ENCODE assay signal across 1 cellular context in the genomic region with DNA sequence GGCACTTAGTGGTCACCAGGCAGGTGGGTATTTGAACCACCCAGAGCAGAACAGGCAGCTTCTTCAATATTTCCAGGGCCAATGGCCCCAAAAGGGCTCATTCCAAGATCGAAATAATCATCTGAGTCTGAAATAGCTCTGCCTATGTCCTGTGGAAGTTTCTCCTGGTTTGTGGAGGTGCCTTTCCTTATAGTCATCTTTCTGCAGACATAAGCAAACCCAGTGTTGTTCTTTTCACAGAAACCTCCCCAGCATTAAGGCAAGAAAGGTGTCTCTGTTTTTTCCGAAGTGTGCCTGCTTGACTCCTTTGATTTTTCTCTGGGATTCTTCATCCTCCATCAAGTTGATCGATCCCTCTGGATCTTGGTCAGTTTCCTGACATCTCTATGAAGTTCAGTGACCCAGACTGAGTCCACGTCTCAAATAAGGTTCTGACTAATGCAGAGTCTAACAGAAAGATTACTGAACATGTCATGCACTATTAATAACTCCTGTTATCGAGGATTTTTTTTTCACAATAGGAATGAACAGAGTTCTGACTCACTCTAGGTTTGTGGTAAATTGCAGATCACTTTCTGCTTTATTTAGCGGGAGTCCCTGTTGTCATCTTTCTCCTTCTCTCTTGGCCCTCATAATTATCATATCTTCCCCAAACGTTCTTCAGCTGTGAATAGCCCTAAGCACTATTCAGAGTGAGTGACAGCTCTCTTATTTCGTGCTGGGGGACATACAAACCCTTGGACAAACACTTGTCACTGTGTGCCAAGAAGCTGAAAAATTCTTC.
TF ChIP-seq lines count a peak whose summit lies in the region.

No MANE protein-coding gene starts in this region.

TF ChIP-seq in K562, 482 proteins besides CTCF, POLR2A, EP300 and RAD21 (continued from another document and continues in another):
- TF ChIP-seq FOXO4 (CRISPR knock-in tag; IDR thresholded peaks at IDR 0.05) (no peak), JUND (IDR thresholded peaks at IDR 0.05; ENCODE audit: borderline replicate concordance, low read depth, low read length) (peak; percentile 79), JUND (tag; IDR thresholded peaks at IDR 0.05; ENCODE audit: borderline replicate concordance, low read depth, low read length) (peak; percentile 69; the same call in 1 of the 3 replicates), ZNF589 (CRISPR knock-in tag; IDR thresholded peaks at IDR 0.05; ENCODE audit: low read depth) (no peak), TEAD4 (IDR thresholded peaks at IDR 0.05; ENCODE audit: low read length) (no peak), TEAD4 (CRISPR knock-in tag; IDR thresholded peaks at IDR 0.05; ENCODE audit: borderline replicate concordance) (no peak), EWSR1 (IDR thresholded peaks at IDR 0.05; ENCODE audit: borderline replicate concordance, low read depth, partially characterized antibody) (no peak), RBM34 (IDR thresholded peaks at IDR 0.05; ENCODE audit: borderline replicate concordance, insufficient read depth, low read length) (no peak), ZNF830 (CRISPR knock-in tag; IDR thresholded peaks at IDR 0.05) (no peak), PCBP2 (IDR thresholded peaks at IDR 0.05; ENCODE audit: low read depth, low read length, poor library complexity, severe bottlenecking) (no peak), ZNF398 (CRISPR knock-in tag; IDR thresholded peaks at IDR 0.05) (no peak), ZFPM2 (CRISPR knock-in tag; IDR thresholded peaks at IDR 0.05) (no peak), NBN (IDR thresholded peaks at IDR 0.05; ENCODE audit: low read depth) (no peak), KDM4B (IDR thresholded peaks at IDR 0.05; ENCODE audit: borderline replicate concordance in 2 of 2, low read depth in 1 of 2) (no peak), ZNF561 (CRISPR knock-in tag; conservative IDR thresholded peaks at IDR 0.05) (no peak), RBM25 (IDR thresholded peaks at IDR 0.05; ENCODE audit: low read depth, low read length, severe bottlenecking) (no peak), ZNF778 (CRISPR knock-in tag; IDR thresholded peaks at IDR 0.05) (no peak), PRPF4 (IDR thresholded peaks at IDR 0.05; ENCODE audit: insufficient read depth, low read depth, low read length, poor library complexity, severe bottlenecking) (no peak), POLR3A (IDR thresholded peaks at IDR 0.05; ENCODE audit: borderline replicate concordance, extremely low read depth, insufficient read depth, insufficient read length) (no peak), ZBTB7A (IDR thresholded peaks at IDR 0.05; ENCODE audit: borderline replicate concordance, control insufficient read depth, low read depth, low read length) (no peak), ZNF707 (CRISPR knock-in tag; conservative IDR thresholded peaks at IDR 0.05) (no peak), FOS (IDR thresholded peaks at IDR 0.05; ENCODE audit: extremely low read depth, insufficient read length) (no peak), ATF1 (CRISPR knock-in tag; IDR thresholded peaks at IDR 0.05) (no peak), ATF1 (tag; IDR thresholded peaks at IDR 0.05) (no peak), ZNF699 (CRISPR knock-in tag; IDR thresholded peaks at IDR 0.05; ENCODE audit: insufficient replicate concordance) (no peak), CBX3 (IDR thresholded peaks at IDR 0.05; ENCODE audit: borderline replicate concordance in 1 of 2, low read length in 2 of 2) (no peak), RFX5 (IDR thresholded peaks at IDR 0.05; ENCODE audit: low read depth, low read length) (no peak), MIER1 (IDR thresholded peaks at IDR 0.05; ENCODE audit: low read depth) (no peak), RBM22 (IDR thresholded peaks at IDR 0.05; ENCODE audit: low read depth, low read length, poor library complexity, severe bottlenecking) (no peak), MXI1 (IDR thresholded peaks at IDR 0.05; ENCODE audit: low read depth, low read length) (no peak), PHB2 (IDR thresholded peaks at IDR 0.05; ENCODE audit: low read depth) (no peak), MTA1 (IDR thresholded peaks at IDR 0.05; ENCODE audit: borderline replicate concordance) (no peak), FIP1L1 (IDR thresholded peaks at IDR 0.05; ENCODE audit: low read depth, low read length, poor library complexity, severe bottlenecking) (no peak)
- TF ChIP-seq, protein P1, sequence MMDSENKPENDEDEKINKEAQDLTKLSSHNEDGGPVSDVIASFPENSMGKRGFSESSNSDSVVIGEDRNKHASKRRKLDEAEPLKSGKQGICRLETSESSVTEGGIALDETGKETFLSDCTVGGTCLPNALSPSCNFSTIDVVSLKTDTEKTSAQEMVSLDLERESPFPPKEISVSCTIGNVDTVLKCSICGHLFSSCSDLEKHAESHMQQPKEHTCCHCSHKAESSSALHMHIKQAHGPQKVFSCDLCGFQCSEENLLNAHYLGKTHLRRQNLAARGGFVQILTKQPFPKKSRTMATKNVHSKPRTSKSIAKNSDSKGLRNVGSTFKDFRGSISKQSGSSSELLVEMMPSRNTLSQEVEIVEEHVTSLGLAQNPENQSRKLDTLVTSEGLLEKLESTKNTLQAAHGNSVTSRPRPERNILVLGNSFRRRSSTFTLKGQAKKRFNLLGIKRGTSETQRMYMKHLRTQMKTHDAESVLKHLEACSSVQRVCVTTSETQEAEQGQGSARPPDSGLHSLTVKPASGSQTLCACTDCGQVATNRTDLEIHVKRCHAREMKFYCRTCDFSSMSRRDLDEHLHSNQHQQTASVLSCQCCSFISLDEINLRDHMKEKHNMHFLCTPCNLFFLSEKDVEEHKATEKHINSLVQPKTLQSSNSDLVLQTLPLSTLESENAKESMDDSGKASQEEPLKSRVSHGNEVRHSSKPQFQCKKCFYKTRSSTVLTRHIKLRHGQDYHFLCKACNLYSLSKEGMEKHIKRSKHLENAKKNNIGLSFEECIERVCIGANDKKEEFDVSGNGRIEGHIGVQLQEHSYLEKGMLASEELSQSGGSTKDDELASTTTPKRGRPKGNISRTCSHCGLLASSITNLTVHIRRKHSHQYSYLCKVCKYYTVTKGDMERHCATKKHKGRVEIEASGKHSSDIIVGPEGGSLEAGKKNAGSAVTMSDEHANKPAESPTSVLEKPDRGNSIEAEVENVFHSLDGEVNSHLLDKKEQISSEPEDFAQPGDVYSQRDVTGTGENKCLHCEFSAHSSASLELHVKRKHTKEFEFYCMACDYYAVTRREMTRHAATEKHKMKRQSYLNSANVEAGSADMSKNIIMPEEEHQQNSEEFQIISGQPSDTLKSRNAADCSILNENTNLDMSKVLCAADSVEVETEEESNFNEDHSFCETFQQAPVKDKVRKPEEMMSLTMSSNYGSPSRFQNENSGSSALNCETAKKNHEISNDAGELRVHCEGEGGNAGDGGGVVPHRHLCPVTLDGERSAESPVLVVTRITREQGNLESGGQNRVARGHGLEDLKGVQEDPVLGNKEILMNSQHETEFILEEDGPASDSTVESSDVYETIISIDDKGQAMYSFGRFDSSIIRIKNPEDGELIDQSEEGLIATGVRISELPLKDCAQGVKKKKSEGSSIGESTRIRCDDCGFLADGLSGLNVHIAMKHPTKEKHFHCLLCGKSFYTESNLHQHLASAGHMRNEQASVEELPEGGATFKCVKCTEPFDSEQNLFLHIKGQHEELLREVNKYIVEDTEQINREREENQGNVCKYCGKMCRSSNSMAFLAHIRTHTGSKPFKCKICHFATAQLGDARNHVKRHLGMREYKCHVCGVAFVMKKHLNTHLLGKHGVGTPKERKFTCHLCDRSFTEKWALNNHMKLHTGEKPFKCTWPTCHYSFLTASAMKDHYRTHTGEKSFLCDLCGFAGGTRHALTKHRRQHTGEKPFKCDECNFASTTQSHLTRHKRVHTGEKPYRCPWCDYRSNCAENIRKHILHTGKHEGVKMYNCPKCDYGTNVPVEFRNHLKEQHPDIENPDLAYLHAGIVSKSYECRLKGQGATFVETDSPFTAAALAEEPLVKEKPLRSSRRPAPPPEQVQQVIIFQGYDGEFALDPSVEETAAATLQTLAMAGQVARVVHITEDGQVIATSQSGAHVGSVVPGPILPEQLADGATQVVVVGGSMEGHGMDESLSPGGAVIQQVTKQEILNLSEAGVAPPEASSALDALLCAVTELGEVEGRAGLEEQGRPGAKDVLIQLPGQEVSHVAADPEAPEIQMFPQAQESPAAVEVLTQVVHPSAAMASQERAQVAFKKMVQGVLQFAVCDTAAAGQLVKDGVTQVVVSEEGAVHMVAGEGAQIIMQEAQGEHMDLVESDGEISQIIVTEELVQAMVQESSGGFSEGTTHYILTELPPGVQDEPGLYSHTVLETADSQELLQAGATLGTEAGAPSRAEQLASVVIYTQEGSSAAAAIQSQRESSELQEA (IDR thresholded peaks at IDR 0.05; ENCODE audit: low read depth): no peak
- TF ChIP-seq, protein P2, sequence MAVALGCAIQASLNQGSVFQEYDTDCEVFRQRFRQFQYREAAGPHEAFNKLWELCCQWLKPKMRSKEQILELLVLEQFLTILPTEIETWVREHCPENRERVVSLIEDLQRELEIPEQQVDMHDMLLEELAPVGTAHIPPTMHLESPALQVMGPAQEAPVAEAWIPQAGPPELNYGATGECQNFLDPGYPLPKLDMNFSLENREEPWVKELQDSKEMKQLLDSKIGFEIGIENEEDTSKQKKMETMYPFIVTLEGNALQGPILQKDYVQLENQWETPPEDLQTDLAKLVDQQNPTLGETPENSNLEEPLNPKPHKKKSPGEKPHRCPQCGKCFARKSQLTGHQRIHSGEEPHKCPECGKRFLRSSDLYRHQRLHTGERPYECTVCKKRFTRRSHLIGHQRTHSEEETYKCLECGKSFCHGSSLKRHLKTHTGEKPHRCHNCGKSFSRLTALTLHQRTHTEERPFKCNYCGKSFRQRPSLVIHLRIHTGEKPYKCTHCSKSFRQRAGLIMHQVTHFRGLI (CRISPR knock-in tag; IDR thresholded peaks at IDR 0.05): no peak
- TF ChIP-seq, protein P3, sequence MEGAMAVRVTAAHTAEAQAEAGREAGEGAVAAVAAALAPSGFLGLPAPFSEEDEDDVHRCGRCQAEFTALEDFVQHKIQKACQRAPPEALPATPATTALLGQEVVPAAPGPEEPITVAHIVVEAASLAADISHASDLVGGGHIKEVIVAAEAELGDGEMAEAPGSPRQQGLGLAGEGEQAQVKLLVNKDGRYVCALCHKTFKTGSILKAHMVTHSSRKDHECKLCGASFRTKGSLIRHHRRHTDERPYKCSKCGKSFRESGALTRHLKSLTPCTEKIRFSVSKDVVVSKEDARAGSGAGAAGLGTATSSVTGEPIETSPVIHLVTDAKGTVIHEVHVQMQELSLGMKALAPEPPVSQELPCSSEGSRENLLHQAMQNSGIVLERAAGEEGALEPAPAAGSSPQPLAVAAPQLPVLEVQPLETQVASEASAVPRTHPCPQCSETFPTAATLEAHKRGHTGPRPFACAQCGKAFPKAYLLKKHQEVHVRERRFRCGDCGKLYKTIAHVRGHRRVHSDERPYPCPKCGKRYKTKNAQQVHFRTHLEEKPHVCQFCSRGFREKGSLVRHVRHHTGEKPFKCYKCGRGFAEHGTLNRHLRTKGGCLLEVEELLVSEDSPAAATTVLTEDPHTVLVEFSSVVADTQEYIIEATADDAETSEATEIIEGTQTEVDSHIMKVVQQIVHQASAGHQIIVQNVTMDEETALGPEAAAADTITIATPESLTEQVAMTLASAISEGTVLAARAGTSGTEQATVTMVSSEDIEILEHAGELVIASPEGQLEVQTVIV (CRISPR knock-in tag; IDR thresholded peaks at IDR 0.05; ENCODE audit: borderline replicate concordance): no peak
- TF ChIP-seq, protein P4, sequence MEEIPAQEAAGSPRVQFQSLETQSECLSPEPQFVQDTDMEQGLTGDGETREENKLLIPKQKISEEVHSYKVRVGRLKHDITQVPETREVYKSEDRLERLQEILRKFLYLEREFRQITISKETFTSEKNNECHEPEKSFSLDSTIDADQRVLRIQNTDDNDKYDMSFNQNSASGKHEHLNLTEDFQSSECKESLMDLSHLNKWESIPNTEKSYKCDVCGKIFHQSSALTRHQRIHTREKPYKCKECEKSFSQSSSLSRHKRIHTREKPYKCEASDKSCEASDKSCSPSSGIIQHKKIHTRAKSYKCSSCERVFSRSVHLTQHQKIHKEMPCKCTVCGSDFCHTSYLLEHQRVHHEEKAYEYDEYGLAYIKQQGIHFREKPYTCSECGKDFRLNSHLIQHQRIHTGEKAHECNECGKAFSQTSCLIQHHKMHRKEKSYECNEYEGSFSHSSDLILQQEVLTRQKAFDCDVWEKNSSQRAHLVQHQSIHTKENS (CRISPR knock-in tag; IDR thresholded peaks at IDR 0.05): no peak
- TF ChIP-seq, protein P5, sequence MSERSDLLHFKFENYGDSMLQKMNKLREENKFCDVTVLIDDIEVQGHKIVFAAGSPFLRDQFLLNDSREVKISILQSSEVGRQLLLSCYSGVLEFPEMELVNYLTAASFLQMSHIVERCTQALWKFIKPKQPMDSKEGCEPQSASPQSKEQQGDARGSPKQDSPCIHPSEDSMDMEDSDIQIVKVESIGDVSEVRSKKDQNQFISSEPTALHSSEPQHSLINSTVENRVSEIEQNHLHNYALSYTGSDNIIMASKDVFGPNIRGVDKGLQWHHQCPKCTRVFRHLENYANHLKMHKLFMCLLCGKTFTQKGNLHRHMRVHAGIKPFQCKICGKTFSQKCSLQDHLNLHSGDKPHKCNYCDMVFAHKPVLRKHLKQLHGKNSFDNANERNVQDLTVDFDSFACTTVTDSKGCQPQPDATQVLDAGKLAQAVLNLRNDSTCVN (CRISPR knock-in tag; IDR thresholded peaks at IDR 0.05): no peak
